8 cellular contexts compared by ENCODE assay signal in genomic region chr1:145858238-145858936, GRCh38. TPM values are rescaled to one million over a fixed set of nuclear protein-coding genes. Genes with fewer than 3 reads are reported as not detected.
DNase-seq lines count a peak whose midpoint lies in the region; ATAC-seq, FAIRE-seq and TF ChIP-seq lines count a peak whose summit lies in the region.

No MANE protein-coding gene starts in this region.

- in situ Hi-C loops in astrocyte of the cerebellum (cut with HindIII; ENCODE audit: low sequenced_read_pairs), result no loop called here

- H3K27ac ChIP-seq in HUES48 (ENCODE audit: low read depth, low read length), result peak overlapping the region; percentile 85
- peak overlapping the region; percentile 41; the same call in 1 of the 2 replicates for H3K27ac ChIP-seq in SU-DHL-6 (ENCODE audit: low read depth, low read length)
- peak overlapping the region; percentile 54 to 89 for H3K27ac ChIP-seq in small intestine (ENCODE audit: low read depth in 1 of 2, low read length in 1 of 2)

- WGBS in small intestine, 3 donors, result 1% methylated on average over 40 to 41 of the region's 41 CpGs

- H3K36me3 ChIP-seq in HUES48 (ENCODE audit: control insufficient read depth, insufficient read depth, low read length), result peaks cover 34% of the 10 kb centered on the region
- H3K36me3 ChIP-seq in SU-DHL-6 (ENCODE audit: low read length), result no peaks in the 10 kb centered on the region
- H3K36me3 ChIP-seq in small intestine (ENCODE audit: control insufficient read depth in 2 of 2, insufficient read depth in 2 of 2, low read length in 2 of 2), result peaks cover 0 to 5% of the 10 kb centered on the region in 2 donors

- peak overlapping the region; percentile 89 for H2AFZ ChIP-seq in SU-DHL-6 (ENCODE audit: low read depth, low read length, severe bottlenecking)

- H3K79me2 ChIP-seq in SU-DHL-6 (ENCODE audit: insufficient read depth, low read length), result no peaks in the 10 kb centered on the region

- H3K27me3 ChIP-seq in HUES48 (ENCODE audit: control insufficient read depth, insufficient read depth, low read length) (no peaks in the 10 kb centered on the region), SU-DHL-6 (ENCODE audit: low read length) (no peaks in the 10 kb centered on the region), small intestine (ENCODE audit: control insufficient read depth in 2 of 2, insufficient read depth in 2 of 2, low read length in 2 of 2) (no peaks in the 10 kb centered on the region)

- peaks cover 3% of the 10 kb centered on the region; the same call in 1 of the 2 replicates for H3K4me1 ChIP-seq in HUES48 (ENCODE audit: control insufficient read depth, insufficient read depth, low read length)
- H3K4me1 ChIP-seq in small intestine (ENCODE audit: control insufficient read depth in 2 of 2, insufficient read depth in 1 of 2, low read depth in 1 of 2, low read length in 1 of 2), result peaks cover 2 to 6% of the 10 kb centered on the region in 2 donors

- no peak for TF ChIP-seq CTCF in SU-DHL-6 (IDR thresholded peaks at IDR 0.05; ENCODE audit: insufficient read depth, low read length, poor library complexity, severe bottlenecking)
- no peak for TF ChIP-seq CTCF in astrocyte of the cerebellum (IDR thresholded peaks at IDR 0.05; ENCODE audit: low read depth, low read length, missing control alignments)

- no peak for ATAC-seq in HG03565 (IDR thresholded peaks at IDR 0.05; ENCODE audit: unreplicated experiment)

- 0 out of 2 replicates have a peak, but pooled peaks cover 5% of the 10 kb centered on the region for H3F3A ChIP-seq in SU-DHL-6 (ENCODE audit: insufficient read depth)

- DNase-seq in NCI-H1417 (lab: John Stamatoyannopoulos, UW) (peak in 2 of 3 experiments; percentile 52 to 67), NCI-H1417 treated with DMSO at 0.1 percent for 48 hours (lab: John Stamatoyannopoulos, UW) (no peak), astrocyte of the cerebellum (ENCODE audit: low read depth) (no peak), small intestine (peak; percentile 45)

- H3K9me3 ChIP-seq in HUES48 (ENCODE audit: control insufficient read depth, insufficient read depth, low read length) (no peaks in the 10 kb centered on the region), SU-DHL-6 (ENCODE audit: insufficient read depth, low read length) (no peaks in the 10 kb centered on the region), iPS-18c (ENCODE audit: control insufficient read depth, insufficient read depth, low read length) (no peaks in the 10 kb centered on the region), small intestine (ENCODE audit: control insufficient read depth, low read depth) (no peaks in the 10 kb centered on the region)

- H4K20me1 ChIP-seq in SU-DHL-6 (ENCODE audit: low read depth, low read length), result no peaks in the 10 kb centered on the region

- H3K9me2 ChIP-seq in SU-DHL-6 (replicated peaks; ENCODE audit: insufficient read depth, low read length), result no peaks in the 10 kb centered on the region

- peak overlapping the region; percentile 61 for H3K4me2 ChIP-seq in SU-DHL-6 (ENCODE audit: low read depth, low read length, poor library complexity, severe bottlenecking)

- peak overlapping the region; percentile 93 for H3K4me3 ChIP-seq in HUES48 (ENCODE audit: low read depth, low read length)
- H3K4me3 ChIP-seq in SU-DHL-6 (ENCODE audit: insufficient read depth, low read length, poor library complexity, severe bottlenecking), result peak overlapping the region; percentile 75
- H3K4me3 ChIP-seq in astrocyte of the cerebellum (ENCODE audit: low read depth, low read length), result peak overlapping the region; percentile 86
- H3K4me3 ChIP-seq in iPS-18c (ENCODE audit: insufficient read depth, low read depth, low read length), result peak overlapping the region; percentile 99
- peak overlapping the region; percentile 84 for H3K4me3 ChIP-seq in small intestine (ENCODE audit: low read depth in 1 of 2, low read length in 2 of 2)

- H3K9ac ChIP-seq in HUES48 (ENCODE audit: low read depth, low read length) (peak overlapping the region; percentile 72; the same call in 1 of the 2 replicates), SU-DHL-6 (ENCODE audit: low read length) (peak overlapping the region; percentile 59)

- no peak for FAIRE-seq in small intestine (lab: Jason Lieb, UNC)

RNA-seq across cellular contexts. Expression of gene PIAS3, which starts 0.5 kb away (rescaled TPM):
- 10 to 100 TPM in 1 of 3 donors, 1 to 10 TPM in 2; 5.9 to 10.1 (median 8.3) TPM for polyA plus RNA-seq in small intestine

RNA-seq across cellular contexts. Expression of gene NUDT17, which starts 13.0 kb away (rescaled TPM):
- 1 to 10 TPM in 2 of 3 donors, under 1 TPM in 1; 0.54 to 1.6 (median 1.6) TPM for polyA plus RNA-seq in small intestine

RNA-seq across cellular contexts. Expression of gene ANKRD35, which starts 27.3 kb away (rescaled TPM):
- 1 to 10 TPM in 2 of 3 donors, not detected in 1; 1.1 to 1.8 TPM for polyA plus RNA-seq in small intestine

RNA-seq across cellular contexts. Expression of gene POLR3C, which starts 34.4 kb away (rescaled TPM):
- 10 to 100 TPM; 11.6 to 18.5 (median 16.2) TPM for polyA plus RNA-seq in small intestine

RNA-seq across cellular contexts. Expression of gene RNF115, which starts 34.5 kb away (rescaled TPM):
- 1 to 10 TPM; 2.7 to 4.7 (median 3.4) TPM for polyA plus RNA-seq in small intestine

Comparison
In these comparisons a context has a peak if more than half of its experiments do, and no peak if none do; other contexts are left out.
1. DNase-seq: peak in NCI-H1417 (2 of 3) and small intestine (single experiment); none in NCI-H1417 treated with DMSO at 0.1 percent for 48 hours (single experiment) and astrocyte of the cerebellum (single experiment).
2. Peak in every context shown above with its lines, with median percentiles within 50 percentile points of each other: H3K27ac ChIP-seq and H3K4me3 ChIP-seq.